Comparison of ENCODE assay signal across 10 cellular contexts in the genomic region with DNA sequence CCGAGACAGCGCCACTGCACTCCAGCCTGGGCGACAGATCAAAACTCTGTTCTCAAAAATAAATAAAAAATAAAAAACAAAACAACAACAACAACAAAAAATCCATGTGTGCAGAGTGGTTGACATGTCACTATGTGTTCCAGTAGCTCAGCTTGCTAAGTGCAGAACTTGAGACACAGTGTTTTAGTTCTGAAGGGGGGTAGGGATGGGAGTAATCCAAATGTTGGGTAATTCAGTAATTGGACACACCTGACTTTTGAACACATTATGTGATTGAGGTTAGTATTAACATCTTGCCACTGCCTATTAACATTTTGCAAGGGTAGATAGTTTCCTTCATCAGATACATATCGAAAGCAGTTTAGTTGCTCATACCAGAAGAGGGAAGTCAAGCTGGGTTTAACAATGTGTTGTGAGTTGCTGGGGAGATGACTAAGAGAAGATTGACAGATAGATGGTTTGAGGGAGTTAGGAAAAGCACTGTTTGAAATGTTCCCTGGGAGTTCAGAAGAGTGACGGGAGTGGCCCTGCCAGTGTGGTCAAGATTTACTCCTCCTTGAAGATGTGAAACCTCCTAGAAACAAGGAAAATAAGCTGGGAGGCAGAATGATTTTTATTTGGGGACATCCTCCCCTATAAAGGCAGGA. TPM values are rescaled to one million over a fixed set of nuclear protein-coding genes. Genes with fewer than 3 reads are reported as not detected.
DNase-seq lines count a peak whose midpoint lies in the region; ATAC-seq, FAIRE-seq and TF ChIP-seq lines count a peak whose summit lies in the region.
"Had no signal": no experiment of that assay in that cellular context is flagged by ENCODE, and none has a peak within 500 bp of the region (broad histone marks: within the 10 kb centered on the region; RNA-seq: fewer than 3 reads in every experiment).

No MANE protein-coding gene starts in this region.

- H3K4me3 ChIP-seq in MG63 (peak overlapping the region; percentile 39), cardiac fibroblast (replicated peaks in 1 of 2; ENCODE audit: low read depth in 2 of 2, low read length in 2 of 2) (peak overlapping the region in 1 of 2 donors; percentile 52), left lung (peak overlapping the region; percentile 49 to 65), uterus (peak overlapping the region; percentile 47 to 67)

- peak; percentile 93 for FAIRE-seq in H54 (lab: Jason Lieb, UNC)
- FAIRE-seq: colon had no signal

- no peak for TF ChIP-seq CTCF in cardiac fibroblast (IDR thresholded peaks at IDR 0.05; ENCODE audit: low read depth, low read length)
- no peak for TF ChIP-seq CTCF in left lung (IDR thresholded peaks at IDR 0.05)
- no peak for TF ChIP-seq CTCF in uterus (IDR thresholded peaks at IDR 0.05)

- H3K27ac ChIP-seq in left lung (peak overlapping the region; percentile 84 to 94), uterus (peak overlapping the region; percentile 87 to 88)

- ATAC-seq in activated CD4-positive, CD25-positive, alpha-beta regulatory T cell treated with anti-CD3 and anti-CD28 coated beads, Interleukin-2, amount 50 U/mL, for 24 hours, result peak; percentile 83
- peak; percentile 73 for ATAC-seq in left lung

- no peak for TF ChIP-seq POLR2A in H54 (IDR thresholded peaks at IDR 0.05; ENCODE audit: low read depth, low read length)
- no peak for TF ChIP-seq POLR2A in uterus (IDR thresholded peaks at IDR 0.05)

- no peaks in the 10 kb centered on the region for H3K27me3 ChIP-seq in MG63
- no peaks in the 10 kb centered on the region for H3K27me3 ChIP-seq in left lung
- no peaks in the 10 kb centered on the region for H3K27me3 ChIP-seq in uterus

- H3K9me3 ChIP-seq in MG63 (no peaks in the 10 kb centered on the region), left lung (no peaks in the 10 kb centered on the region), uterus (no peaks in the 10 kb centered on the region)

- intact Hi-C loops in left lung (cut with DNase I) (no loop called here), uterus (cut with DNase I; ENCODE audit: low total_unique reads) (no loop called here)

- H3K4me1 ChIP-seq in left lung (peaks cover 11 to 41% of the 10 kb centered on the region in 2 donors), uterus (no peaks in the 10 kb centered on the region)

- no peak for DNase-seq in activated CD4-positive, CD25-positive, alpha-beta regulatory T cell treated with anti-CD3 and anti-CD28 coated beads, Interleukin-2, amount 50 U/mL, for 72 hours
- DNase-seq in H54 (ENCODE audit: insufficient read length, low spot score) (peak; percentile 23), MG63 (peak; percentile 71), cardiac fibroblast (ENCODE audit: low read depth in 2 of 2) (peak; percentile 27 to 56), left lung (no peak), uterus (no peak), NCI-H2081 treated with DMSO at 0.1 percent for 48 hours (lab: John Stamatoyannopoulos, UW) (no peak)

- no peaks in the 10 kb centered on the region for H3K36me3 ChIP-seq in MG63
- no peaks in the 10 kb centered on the region for H3K36me3 ChIP-seq in left lung
- no peaks in the 10 kb centered on the region for H3K36me3 ChIP-seq in uterus

RNA-seq across cellular contexts. Expression of gene HACD4, which starts 0.9 kb away (rescaled TPM):
- 3.8 and 6.7 TPM in 2 replicates for total RNA-seq in MG63 (2014; rRNA removed; shearing (Covaris generic); ENCODE audit: low replicate concordance)
- total RNA-seq in left lung (1 to 10 TPM; 6.3 to 8.4 TPM), uterus (1 to 10 TPM in 2 of 4 donors, under 1 TPM in 2; under 0.01 to 8.7 (median 2.4) TPM)
- total RNA-seq: Daoy had no signal

RNA-seq across cellular contexts. Expression of gene IFNB1, which starts 47.2 kb away (rescaled TPM):
- 0.81 and 4.1 TPM in 2 replicates for total RNA-seq in MG63 (2014; rRNA removed; shearing (Covaris generic); ENCODE audit: low replicate concordance)
- total RNA-seq in left lung (not detected), uterus (not detected)
- total RNA-seq: Daoy had no signal

Comparison
In these comparisons a context has a peak if more than half of its experiments do, and no peak if none do; other contexts are left out.
1. DNase-seq: peak in H54 (single experiment), MG63 (single experiment) and cardiac fibroblast (2 of 2); none in activated CD4-positive, CD25-positive, alpha-beta regulatory T cell treated with anti-CD3 and anti-CD28 coated beads, Interleukin-2, amount 50 U/mL, for 72 hours (single experiment), left lung (0 of 2), uterus (0 of 2) and NCI-H2081 treated with DMSO at 0.1 percent for 48 hours (single experiment).